Comparison of ENCODE assay signal across 1 cellular context in the genomic region with DNA sequence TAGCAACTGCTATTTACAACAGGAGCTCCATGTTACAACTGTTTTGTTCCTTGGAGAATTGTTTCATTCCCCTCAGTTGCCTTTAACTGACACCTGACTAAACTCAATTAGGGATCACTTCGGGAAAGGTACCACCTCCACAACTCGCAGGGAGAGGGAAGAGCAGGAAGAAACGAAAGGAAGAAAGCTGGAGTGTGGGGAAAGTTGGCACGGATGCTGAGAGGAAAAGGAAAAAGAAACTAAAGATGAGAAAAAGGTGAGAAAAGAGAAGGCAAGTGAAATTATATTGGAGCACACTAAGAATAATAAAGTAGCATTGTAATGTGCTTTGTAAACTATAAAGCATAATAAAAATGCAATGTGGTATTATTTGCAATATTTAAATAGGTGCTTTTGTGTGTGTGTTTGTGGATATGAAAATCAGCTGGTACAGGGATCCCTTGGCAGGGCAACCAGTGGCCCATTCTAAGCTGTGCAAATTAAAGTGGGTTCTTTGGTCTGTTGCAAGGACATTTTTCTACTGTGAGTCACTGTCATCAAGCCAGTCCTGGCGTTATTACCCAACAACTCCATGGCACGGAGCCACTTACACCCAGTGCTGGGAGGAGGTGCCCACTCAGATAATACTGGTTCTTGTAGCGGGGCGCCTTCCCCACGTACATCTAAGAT.
A peak's percentile ranks its signal among the peaks of the same experiment; 100 is the strongest.
TF ChIP-seq lines count a peak whose summit lies in the region.

No MANE protein-coding gene starts in this region.

TF ChIP-seq in HEK293, 187 proteins besides CTCF, POLR2A, EP300 and RAD21 (continued from another document and continues in another):
- TF ChIP-seq, protein P1, sequence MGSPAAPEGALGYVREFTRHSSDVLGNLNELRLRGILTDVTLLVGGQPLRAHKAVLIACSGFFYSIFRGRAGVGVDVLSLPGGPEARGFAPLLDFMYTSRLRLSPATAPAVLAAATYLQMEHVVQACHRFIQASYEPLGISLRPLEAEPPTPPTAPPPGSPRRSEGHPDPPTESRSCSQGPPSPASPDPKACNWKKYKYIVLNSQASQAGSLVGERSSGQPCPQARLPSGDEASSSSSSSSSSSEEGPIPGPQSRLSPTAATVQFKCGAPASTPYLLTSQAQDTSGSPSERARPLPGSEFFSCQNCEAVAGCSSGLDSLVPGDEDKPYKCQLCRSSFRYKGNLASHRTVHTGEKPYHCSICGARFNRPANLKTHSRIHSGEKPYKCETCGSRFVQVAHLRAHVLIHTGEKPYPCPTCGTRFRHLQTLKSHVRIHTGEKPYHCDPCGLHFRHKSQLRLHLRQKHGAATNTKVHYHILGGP (tag by site-specific recombination; IDR thresholded peaks at IDR 0.05): no peak
- no peak for TF ChIP-seq KLF1 (tag by site-specific recombination; IDR thresholded peaks at IDR 0.05)
- TF ChIP-seq, protein P2, sequence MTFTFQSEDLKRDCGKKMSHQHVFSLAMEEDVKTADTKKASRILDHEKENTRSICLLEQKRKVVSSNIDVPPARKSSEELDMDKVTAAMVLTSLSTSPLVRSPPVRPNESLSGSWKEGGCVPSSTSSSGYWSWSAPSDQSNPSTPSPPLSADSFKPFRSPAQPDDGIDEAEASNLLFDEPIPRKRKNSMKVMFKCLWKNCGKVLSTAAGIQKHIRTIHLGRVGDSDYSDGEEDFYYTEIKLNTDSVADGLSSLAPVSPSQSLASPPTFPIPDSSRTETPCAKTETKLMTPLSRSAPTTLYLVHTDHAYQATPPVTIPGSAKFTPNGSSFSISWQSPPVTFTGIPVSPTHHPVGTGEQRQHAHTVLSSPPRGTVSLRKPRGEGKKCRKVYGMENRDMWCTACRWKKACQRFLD (tag by site-specific recombination; IDR thresholded peaks at IDR 0.05): no peak
- TF ChIP-seq ZNF138 (tag by site-specific recombination; IDR thresholded peaks at IDR 0.05; ENCODE audit: borderline replicate concordance): no peak
- no peak for TF ChIP-seq ZNF555 (tag by site-specific recombination; conservative IDR thresholded peaks at IDR 0.05)
- no peak for TF ChIP-seq ZNF24 (tag by site-specific recombination; IDR thresholded peaks at IDR 0.05)
- no peak for TF ChIP-seq ZNF19 (tag by site-specific recombination; IDR thresholded peaks at IDR 0.05; ENCODE audit: low read depth)
- no peak for TF ChIP-seq GLI4 (tag by site-specific recombination; IDR thresholded peaks at IDR 0.05)
- no peak for TF ChIP-seq ZNF391 (tag by site-specific recombination; IDR thresholded peaks at IDR 0.05; ENCODE audit: borderline replicate concordance, low read depth)
- TF ChIP-seq HOXC10 (CRISPR knock-in tag; IDR thresholded peaks at IDR 0.05): no peak
- TF ChIP-seq ZNF768 (tag by site-specific recombination; IDR thresholded peaks at IDR 0.05): no peak
- no peak for TF ChIP-seq ZNF843 (tag by site-specific recombination; IDR thresholded peaks at IDR 0.05)
- TF ChIP-seq, protein P3, sequence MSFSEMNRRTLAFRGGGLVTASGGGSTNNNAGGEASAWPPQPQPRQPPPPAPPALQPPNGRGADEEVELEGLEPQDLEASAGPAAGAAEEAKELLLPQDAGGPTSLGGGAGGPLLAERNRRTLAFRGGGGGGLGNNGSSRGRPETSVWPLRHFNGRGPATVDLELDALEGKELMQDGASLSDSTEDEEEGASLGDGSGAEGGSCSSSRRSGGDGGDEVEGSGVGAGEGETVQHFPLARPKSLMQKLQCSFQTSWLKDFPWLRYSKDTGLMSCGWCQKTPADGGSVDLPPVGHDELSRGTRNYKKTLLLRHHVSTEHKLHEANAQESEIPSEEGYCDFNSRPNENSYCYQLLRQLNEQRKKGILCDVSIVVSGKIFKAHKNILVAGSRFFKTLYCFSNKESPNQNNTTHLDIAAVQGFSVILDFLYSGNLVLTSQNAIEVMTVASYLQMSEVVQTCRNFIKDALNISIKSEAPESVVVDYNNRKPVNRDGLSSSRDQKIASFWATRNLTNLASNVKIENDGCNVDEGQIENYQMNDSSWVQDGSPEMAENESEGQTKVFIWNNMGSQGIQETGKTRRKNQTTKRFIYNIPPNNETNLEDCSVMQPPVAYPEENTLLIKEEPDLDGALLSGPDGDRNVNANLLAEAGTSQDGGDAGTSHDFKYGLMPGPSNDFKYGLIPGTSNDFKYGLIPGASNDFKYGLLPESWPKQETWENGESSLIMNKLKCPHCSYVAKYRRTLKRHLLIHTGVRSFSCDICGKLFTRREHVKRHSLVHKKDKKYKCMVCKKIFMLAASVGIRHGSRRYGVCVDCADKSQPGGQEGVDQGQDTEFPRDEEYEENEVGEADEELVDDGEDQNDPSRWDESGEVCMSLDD (tag by site-specific recombination; IDR thresholded peaks at IDR 0.05): no peak
- no peak for TF ChIP-seq ZNF132 (tag by site-specific recombination; IDR thresholded peaks at IDR 0.05; ENCODE audit: borderline replicate concordance)
- TF ChIP-seq ZNF658 (tag by site-specific recombination; IDR thresholded peaks at IDR 0.05): no peak
- no peak for TF ChIP-seq ZNF266 (tag by site-specific recombination; IDR thresholded peaks at IDR 0.05; ENCODE audit: low read depth)
- TF ChIP-seq KLF7 (tag by site-specific recombination; IDR thresholded peaks at IDR 0.05; ENCODE audit: borderline replicate concordance): no peak
- no peak for TF ChIP-seq ZNF677 (tag by site-specific recombination; IDR thresholded peaks at IDR 0.05)
- TF ChIP-seq ZNF311 (tag by site-specific recombination; IDR thresholded peaks at IDR 0.05; ENCODE audit: borderline replicate concordance): no peak
- TF ChIP-seq WT1 (tag by site-specific recombination; IDR thresholded peaks at IDR 0.05): no peak
- TF ChIP-seq, protein P4, sequence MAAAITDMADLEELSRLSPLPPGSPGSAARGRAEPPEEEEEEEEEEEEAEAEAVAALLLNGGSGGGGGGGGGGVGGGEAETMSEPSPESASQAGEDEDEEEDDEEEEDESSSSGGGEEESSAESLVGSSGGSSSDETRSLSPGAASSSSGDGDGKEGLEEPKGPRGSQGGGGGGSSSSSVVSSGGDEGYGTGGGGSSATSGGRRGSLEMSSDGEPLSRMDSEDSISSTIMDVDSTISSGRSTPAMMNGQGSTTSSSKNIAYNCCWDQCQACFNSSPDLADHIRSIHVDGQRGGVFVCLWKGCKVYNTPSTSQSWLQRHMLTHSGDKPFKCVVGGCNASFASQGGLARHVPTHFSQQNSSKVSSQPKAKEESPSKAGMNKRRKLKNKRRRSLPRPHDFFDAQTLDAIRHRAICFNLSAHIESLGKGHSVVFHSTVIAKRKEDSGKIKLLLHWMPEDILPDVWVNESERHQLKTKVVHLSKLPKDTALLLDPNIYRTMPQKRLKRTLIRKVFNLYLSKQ (tag by site-specific recombination; IDR thresholded peaks at IDR 0.05; ENCODE audit: borderline replicate concordance): no peak
- TF ChIP-seq, protein P5, sequence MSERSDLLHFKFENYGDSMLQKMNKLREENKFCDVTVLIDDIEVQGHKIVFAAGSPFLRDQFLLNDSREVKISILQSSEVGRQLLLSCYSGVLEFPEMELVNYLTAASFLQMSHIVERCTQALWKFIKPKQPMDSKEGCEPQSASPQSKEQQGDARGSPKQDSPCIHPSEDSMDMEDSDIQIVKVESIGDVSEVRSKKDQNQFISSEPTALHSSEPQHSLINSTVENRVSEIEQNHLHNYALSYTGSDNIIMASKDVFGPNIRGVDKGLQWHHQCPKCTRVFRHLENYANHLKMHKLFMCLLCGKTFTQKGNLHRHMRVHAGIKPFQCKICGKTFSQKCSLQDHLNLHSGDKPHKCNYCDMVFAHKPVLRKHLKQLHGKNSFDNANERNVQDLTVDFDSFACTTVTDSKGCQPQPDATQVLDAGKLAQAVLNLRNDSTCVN (tag by site-specific recombination; optimal IDR thresholded peaks at IDR 0.05): no peak
- TF ChIP-seq OVOL3 (tag by site-specific recombination; IDR thresholded peaks at IDR 0.05): no peak
- no peak for TF ChIP-seq MEIS1 (CRISPR knock-in tag; IDR thresholded peaks at IDR 0.05; ENCODE audit: borderline replicate concordance)
- no peak for TF ChIP-seq ZNF223 (tag by site-specific recombination; IDR thresholded peaks at IDR 0.05)
- peak; percentile 48 for TF ChIP-seq ZBTB17 (tag by site-specific recombination; IDR thresholded peaks at IDR 0.05)
- TF ChIP-seq ZNF214 (tag by site-specific recombination; IDR thresholded peaks at IDR 0.05; ENCODE audit: borderline replicate concordance): no peak
- TF ChIP-seq ZNF521 (tag by site-specific recombination; IDR thresholded peaks at IDR 0.05): no peak
- TF ChIP-seq ZNF394 (tag by site-specific recombination; IDR thresholded peaks at IDR 0.05; ENCODE audit: borderline replicate concordance): no peak
- no peak for TF ChIP-seq MZF1 (tag by site-specific recombination; IDR thresholded peaks at IDR 0.05; ENCODE audit: borderline replicate concordance)
- TF ChIP-seq, protein P6, sequence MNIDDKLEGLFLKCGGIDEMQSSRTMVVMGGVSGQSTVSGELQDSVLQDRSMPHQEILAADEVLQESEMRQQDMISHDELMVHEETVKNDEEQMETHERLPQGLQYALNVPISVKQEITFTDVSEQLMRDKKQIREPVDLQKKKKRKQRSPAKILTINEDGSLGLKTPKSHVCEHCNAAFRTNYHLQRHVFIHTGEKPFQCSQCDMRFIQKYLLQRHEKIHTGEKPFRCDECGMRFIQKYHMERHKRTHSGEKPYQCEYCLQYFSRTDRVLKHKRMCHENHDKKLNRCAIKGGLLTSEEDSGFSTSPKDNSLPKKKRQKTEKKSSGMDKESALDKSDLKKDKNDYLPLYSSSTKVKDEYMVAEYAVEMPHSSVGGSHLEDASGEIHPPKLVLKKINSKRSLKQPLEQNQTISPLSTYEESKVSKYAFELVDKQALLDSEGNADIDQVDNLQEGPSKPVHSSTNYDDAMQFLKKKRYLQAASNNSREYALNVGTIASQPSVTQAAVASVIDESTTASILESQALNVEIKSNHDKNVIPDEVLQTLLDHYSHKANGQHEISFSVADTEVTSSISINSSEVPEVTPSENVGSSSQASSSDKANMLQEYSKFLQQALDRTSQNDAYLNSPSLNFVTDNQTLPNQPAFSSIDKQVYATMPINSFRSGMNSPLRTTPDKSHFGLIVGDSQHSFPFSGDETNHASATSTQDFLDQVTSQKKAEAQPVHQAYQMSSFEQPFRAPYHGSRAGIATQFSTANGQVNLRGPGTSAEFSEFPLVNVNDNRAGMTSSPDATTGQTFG (tag by site-specific recombination; IDR thresholded peaks at IDR 0.05; ENCODE audit: borderline replicate concordance): no peak
- TF ChIP-seq SP2 (tag by site-specific recombination; IDR thresholded peaks at IDR 0.05): no peak
- TF ChIP-seq, protein P7, sequence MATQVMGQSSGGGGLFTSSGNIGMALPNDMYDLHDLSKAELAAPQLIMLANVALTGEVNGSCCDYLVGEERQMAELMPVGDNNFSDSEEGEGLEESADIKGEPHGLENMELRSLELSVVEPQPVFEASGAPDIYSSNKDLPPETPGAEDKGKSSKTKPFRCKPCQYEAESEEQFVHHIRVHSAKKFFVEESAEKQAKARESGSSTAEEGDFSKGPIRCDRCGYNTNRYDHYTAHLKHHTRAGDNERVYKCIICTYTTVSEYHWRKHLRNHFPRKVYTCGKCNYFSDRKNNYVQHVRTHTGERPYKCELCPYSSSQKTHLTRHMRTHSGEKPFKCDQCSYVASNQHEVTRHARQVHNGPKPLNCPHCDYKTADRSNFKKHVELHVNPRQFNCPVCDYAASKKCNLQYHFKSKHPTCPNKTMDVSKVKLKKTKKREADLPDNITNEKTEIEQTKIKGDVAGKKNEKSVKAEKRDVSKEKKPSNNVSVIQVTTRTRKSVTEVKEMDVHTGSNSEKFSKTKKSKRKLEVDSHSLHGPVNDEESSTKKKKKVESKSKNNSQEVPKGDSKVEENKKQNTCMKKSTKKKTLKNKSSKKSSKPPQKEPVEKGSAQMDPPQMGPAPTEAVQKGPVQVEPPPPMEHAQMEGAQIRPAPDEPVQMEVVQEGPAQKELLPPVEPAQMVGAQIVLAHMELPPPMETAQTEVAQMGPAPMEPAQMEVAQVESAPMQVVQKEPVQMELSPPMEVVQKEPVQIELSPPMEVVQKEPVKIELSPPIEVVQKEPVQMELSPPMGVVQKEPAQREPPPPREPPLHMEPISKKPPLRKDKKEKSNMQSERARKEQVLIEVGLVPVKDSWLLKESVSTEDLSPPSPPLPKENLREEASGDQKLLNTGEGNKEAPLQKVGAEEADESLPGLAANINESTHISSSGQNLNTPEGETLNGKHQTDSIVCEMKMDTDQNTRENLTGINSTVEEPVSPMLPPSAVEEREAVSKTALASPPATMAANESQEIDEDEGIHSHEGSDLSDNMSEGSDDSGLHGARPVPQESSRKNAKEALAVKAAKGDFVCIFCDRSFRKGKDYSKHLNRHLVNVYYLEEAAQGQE (tag by site-specific recombination; IDR thresholded peaks at IDR 0.05): no peak
- no peak for TF ChIP-seq ZNF157 (tag by site-specific recombination; IDR thresholded peaks at IDR 0.05)
- peak; percentile 54; the same call in 1 of the 2 replicates for TF ChIP-seq ZEB2 (tag by site-specific recombination; IDR thresholded peaks at IDR 0.05)
- TF ChIP-seq, protein P8, sequence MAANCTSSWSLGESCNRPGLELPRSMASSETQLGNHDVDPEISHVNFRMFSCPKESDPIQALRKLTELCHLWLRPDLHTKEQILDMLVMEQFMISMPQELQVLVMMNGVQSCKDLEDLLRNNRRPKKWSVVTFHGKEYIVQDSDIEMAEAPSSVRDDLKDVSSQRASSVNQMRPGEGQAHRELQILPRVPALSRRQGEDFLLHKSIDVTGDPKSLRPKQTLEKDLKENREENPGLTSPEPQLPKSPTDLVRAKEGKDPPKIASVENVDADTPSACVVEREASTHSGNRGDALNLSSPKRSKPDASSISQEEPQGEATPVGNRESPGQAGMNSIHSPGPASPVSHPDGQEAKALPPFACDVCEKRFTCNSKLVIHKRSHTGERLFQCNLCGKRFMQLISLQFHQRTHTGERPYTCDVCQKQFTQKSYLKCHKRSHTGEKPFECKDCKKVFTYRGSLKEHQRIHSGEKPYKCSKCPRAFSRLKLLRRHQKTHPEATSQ (tag by site-specific recombination; IDR thresholded peaks at IDR 0.05): no peak
- TF ChIP-seq SETDB1 (IDR thresholded peaks at IDR 0.05; ENCODE audit: insufficient read length, low read length): no peak
- no peak for TF ChIP-seq ZSCAN23 (tag by site-specific recombination; IDR thresholded peaks at IDR 0.05)
- TF ChIP-seq, protein P9, sequence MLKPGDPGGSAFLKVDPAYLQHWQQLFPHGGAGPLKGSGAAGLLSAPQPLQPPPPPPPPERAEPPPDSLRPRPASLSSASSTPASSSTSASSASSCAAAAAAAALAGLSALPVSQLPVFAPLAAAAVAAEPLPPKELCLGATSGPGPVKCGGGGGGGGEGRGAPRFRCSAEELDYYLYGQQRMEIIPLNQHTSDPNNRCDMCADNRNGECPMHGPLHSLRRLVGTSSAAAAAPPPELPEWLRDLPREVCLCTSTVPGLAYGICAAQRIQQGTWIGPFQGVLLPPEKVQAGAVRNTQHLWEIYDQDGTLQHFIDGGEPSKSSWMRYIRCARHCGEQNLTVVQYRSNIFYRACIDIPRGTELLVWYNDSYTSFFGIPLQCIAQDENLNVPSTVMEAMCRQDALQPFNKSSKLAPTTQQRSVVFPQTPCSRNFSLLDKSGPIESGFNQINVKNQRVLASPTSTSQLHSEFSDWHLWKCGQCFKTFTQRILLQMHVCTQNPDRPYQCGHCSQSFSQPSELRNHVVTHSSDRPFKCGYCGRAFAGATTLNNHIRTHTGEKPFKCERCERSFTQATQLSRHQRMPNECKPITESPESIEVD (tag by site-specific recombination; IDR thresholded peaks at IDR 0.05): no peak
- no peak for TF ChIP-seq ZNF221 (tag by site-specific recombination; IDR thresholded peaks at IDR 0.05; ENCODE audit: borderline replicate concordance)
- TF ChIP-seq TRIM28 (IDR thresholded peaks at IDR 0.05; ENCODE audit: borderline replicate concordance, low read length): no peak
- no peak for TF ChIP-seq ZNF624 (tag by site-specific recombination; IDR thresholded peaks at IDR 0.05)
- TF ChIP-seq ZSCAN30 (tag by site-specific recombination; IDR thresholded peaks at IDR 0.05): no peak
- no peak for TF ChIP-seq ZNF239 (tag by site-specific recombination; IDR thresholded peaks at IDR 0.05)
- peak; percentile 92 for TF ChIP-seq SCRT2 (tag by site-specific recombination; IDR thresholded peaks at IDR 0.05)
- TF ChIP-seq ZNF16 (tag by site-specific recombination; IDR thresholded peaks at IDR 0.05; ENCODE audit: low read depth): no peak
